ENCODE assay signal across 10 cellular contexts in genomic region chr4:151882072-151882803, GRCh38.
DNase-seq lines count a peak whose midpoint lies in the region; ATAC-seq and TF ChIP-seq lines count a peak whose summit lies in the region.
"Had no signal": no experiment of that assay in that cellular context is flagged by ENCODE, and none has a peak within 500 bp of the region (broad histone marks: within the 10 kb centered on the region; RNA-seq: fewer than 3 reads in every experiment).

No MANE protein-coding gene starts in this region.

- H3K27ac Mint-ChIP-seq in activated T-cell treated with anti-CD3 and anti-CD28 coated beads, Interleukin-2, amount 50 U/mL, for 72 hours: peak overlapping the region; percentile 90

- H3K9me3 Mint-ChIP-seq in activated T-cell treated with anti-CD3 and anti-CD28 coated beads, Interleukin-2, amount 50 U/mL, for 72 hours: peaks cover 0 to 1% of the 10 kb centered on the region in 2 donors

- ATAC-seq in GM18499 (IDR thresholded peaks at IDR 0.05; ENCODE audit: insufficient read depth, unreplicated experiment) (peak; percentile 45), GM19372 (IDR thresholded peaks at IDR 0.05; ENCODE audit: low read depth, unreplicated experiment) (peak; percentile 54), HG02943 (IDR thresholded peaks at IDR 0.05; ENCODE audit: low read depth, unreplicated experiment) (peak; percentile 59)
- peak; percentile 84 to 86 for ATAC-seq in activated T-cell treated with anti-CD3 and anti-CD28 coated beads, Interleukin-2, amount 50 U/mL, for 72 hours (replicated peaks in 1 of 2)

- H3K36me3 Mint-ChIP-seq in activated T-cell treated with anti-CD3 and anti-CD28 coated beads, Interleukin-2, amount 50 U/mL, for 72 hours (ENCODE audit: insufficient read depth in 2 of 2): no peaks in the 10 kb centered on the region

- peaks cover 11% of the 10 kb centered on the region for H3K27me3 Mint-ChIP-seq in activated T-cell treated with anti-CD3 and anti-CD28 coated beads, Interleukin-2, amount 50 U/mL, for 72 hours (ENCODE audit: low read depth)

- TF ChIP-seq CTCF in BE2C (IDR thresholded peaks at IDR 0.05; ENCODE audit: low read depth, low read length): no peak

- no peaks in the 10 kb centered on the region for H3K9me3 ChIP-seq in BE2C

- H3K4me1 Mint-ChIP-seq in activated T-cell treated with anti-CD3 and anti-CD28 coated beads, Interleukin-2, amount 50 U/mL, for 72 hours (ENCODE audit: low read depth): peaks cover 44% of the 10 kb centered on the region

- H3K4me3 ChIP-seq in BE2C (ENCODE audit: low read depth, low read length): no peak overlapping the region
- H3K4me3 ChIP-seq: GM23248 had no signal

- H3K36me3 ChIP-seq in BE2C: no peaks in the 10 kb centered on the region

- H3K4me3 Mint-ChIP-seq in activated T-cell treated with anti-CD3 and anti-CD28 coated beads, Interleukin-2, amount 50 U/mL, for 72 hours: peak overlapping the region; percentile 36 to 78

- no peaks in the 10 kb centered on the region for H3K27me3 ChIP-seq in BE2C

- no peak for DNase-seq in activated T-cell treated with anti-CD3 and anti-CD28 coated beads, Interleukin-2, amount 50 U/mL, for 72 hours
- no peak for DNase-seq in NCI-H1092 treated with DMSO at 0.1 percent for 48 hours (lab: John Stamatoyannopoulos, UW)
- no peak for DNase-seq in NCI-H2171 treated with DMSO at 0.1 percent for 48 hours (lab: John Stamatoyannopoulos, UW)
- DNase-seq in NCI-H2107 (lab: John Stamatoyannopoulos, UW): no peak
- no peak for DNase-seq in BE2C
- DNase-seq: GM23248; stimulated activated CD4-positive, alpha-beta T cell treated with anti-CD3 and anti-CD28 coated beads, Interleukin-4, amount 100 ng/mL, for 4 hours had no signal

- no peaks in the 10 kb centered on the region for H3K4me1 ChIP-seq in BE2C
